18 cellular contexts compared by ENCODE assay signal in genomic region chr1:186301448-186301847, GRCh38. TPM values are rescaled to one million over a fixed set of nuclear protein-coding genes. Genes with fewer than 3 reads are reported as not detected.
DNase-seq lines count a peak whose midpoint lies in the region; ATAC-seq lines count a peak whose summit lies in the region.
"Had no signal": no experiment of that assay in that cellular context is flagged by ENCODE, and none has a peak within 500 bp of the region (broad histone marks: within the 10 kb centered on the region; RNA-seq: fewer than 3 reads in every experiment).

No MANE protein-coding gene starts in this region.

- peak; percentile 81 for ATAC-seq in activated CD4-positive, alpha-beta T cell treated with anti-CD3 and anti-CD28 coated beads for 36 hours
- ATAC-seq in activated T-helper 17 cell treated with anti-CD3 and anti-CD28 coated beads, Interleukin-2, amount 50 U/mL, for 72 hours (replicated peaks), result peak; percentile 76
- ATAC-seq: PC-3 had no signal

- peak overlapping the region; percentile 75 for H3K27ac Mint-ChIP-seq in activated CD4-positive, alpha-beta T cell treated with anti-CD3 and anti-CD28 coated beads for 36 hours
- H3K27ac Mint-ChIP-seq in activated T-helper 17 cell treated with anti-CD3 and anti-CD28 coated beads, Interleukin-2, amount 50 U/mL, for 72 hours, result no peak overlapping the region

- H3K27me3 Mint-ChIP-seq in activated CD4-positive, alpha-beta T cell treated with anti-CD3 and anti-CD28 coated beads for 36 hours, result no peaks in the 10 kb centered on the region
- H3K27me3 Mint-ChIP-seq in activated T-helper 17 cell treated with anti-CD3 and anti-CD28 coated beads, Interleukin-2, amount 50 U/mL, for 72 hours, result no peaks in the 10 kb centered on the region

- peak overlapping the region; percentile 5 for H3K4me3 Mint-ChIP-seq in activated CD4-positive, alpha-beta T cell treated with anti-CD3 and anti-CD28 coated beads for 36 hours
- peak overlapping the region; percentile 30 for H3K4me3 Mint-ChIP-seq in activated T-helper 17 cell treated with anti-CD3 and anti-CD28 coated beads, Interleukin-2, amount 50 U/mL, for 72 hours

- no peaks in the 10 kb centered on the region for H3K9me3 Mint-ChIP-seq in activated CD4-positive, alpha-beta T cell treated with anti-CD3 and anti-CD28 coated beads for 36 hours (ENCODE audit: low read depth)
- H3K9me3 Mint-ChIP-seq in activated T-helper 17 cell treated with anti-CD3 and anti-CD28 coated beads, Interleukin-2, amount 50 U/mL, for 72 hours, result no peaks in the 10 kb centered on the region

- peaks cover 72% of the 10 kb centered on the region for H3K4me1 Mint-ChIP-seq in activated CD4-positive, alpha-beta T cell treated with anti-CD3 and anti-CD28 coated beads for 36 hours
- H3K4me1 Mint-ChIP-seq in activated T-helper 17 cell treated with anti-CD3 and anti-CD28 coated beads, Interleukin-2, amount 50 U/mL, for 72 hours, result peaks cover 16% of the 10 kb centered on the region

- peak; percentile 70 for DNase-seq in activated CD4-positive, alpha-beta T cell treated with anti-CD3 and anti-CD28 coated beads for 36 hours
- DNase-seq in activated CD4-positive, alpha-beta T cell treated with anti-CD3 and anti-CD28 coated beads, Interleukin-2, amount 50 U/mL, for 1 hour, result no peak
- peak; percentile 56 for DNase-seq in stimulated activated CD4-positive, alpha-beta T cell treated with anti-CD3 and anti-CD28 coated beads, Interleukin-1b, Interleukin-23, amount 100 ng/mL, for 48 hours
- DNase-seq in stimulated activated CD4-positive, alpha-beta T cell treated with anti-CD3 and anti-CD28 coated beads, Interleukin-4, amount 100 ng/mL, for 1 hour, result no peak
- DNase-seq in middle frontal gyrus (ENCODE audit: extremely low spot score, low spot score), result no peak
- no peak for DNase-seq in activated gamma-delta T cell treated with Interleukin-2 at 50 U/mL for 16 hours
- no peak for DNase-seq in NCI-H2196 treated with DMSO at 0.1 percent for 48 hours (lab: John Stamatoyannopoulos, UW; ENCODE audit: unreplicated experiment)
- DNase-seq: 8988T, COR-L47, DMS153, EL, Kasumi-1, NCI-H1105 treated with DMSO at 0.1 percent for 48 hours, NCI-H187, NCI-H446, PC-3 had no signal

- CTCF ChIA-PET in activated CD4-positive, alpha-beta T cell treated with anti-CD3 and anti-CD28 coated beads for 36 hours (lab: Charles Lee), result interaction anchor here (1.0 to 4.0 kb wide), 5 partner anchors 10 to 74 kb away, joined by 3 to 36 read pairs (median 4); partner anchors contain the start of gene TPR

- peaks cover 9% of the 10 kb centered on the region for H3K36me3 Mint-ChIP-seq in activated CD4-positive, alpha-beta T cell treated with anti-CD3 and anti-CD28 coated beads for 36 hours (ENCODE audit: low read depth)
- H3K36me3 Mint-ChIP-seq in activated T-helper 17 cell treated with anti-CD3 and anti-CD28 coated beads, Interleukin-2, amount 50 U/mL, for 72 hours (ENCODE audit: low read depth), result no peaks in the 10 kb centered on the region

- intact Hi-C loops in activated CD4-positive, alpha-beta T cell treated with anti-CD3 and anti-CD28 coated beads for 36 hours (cut with DNase I, micrococcal nuclease), result loop anchor here in 1 of 2 experiments (10.0 kb wide), 1 partner anchor 1547 kb away; the partner anchor contains the start of gene EDEM3

- POLR2A ChIA-PET in activated CD4-positive, alpha-beta T cell treated with anti-CD3 and anti-CD28 coated beads for 36 hours (lab: Charles Lee), result interaction anchor here (0.6 to 1.8 kb wide), 2 partner anchors 12 to 32 kb away, joined by 4 to 11 read pairs; no protein-coding TSS in a partner anchor

RNA-seq across cellular contexts. Expression of gene PRG4, which starts 5.4 kb away (rescaled TPM):
- total RNA-seq in activated CD4-positive, alpha-beta T cell treated with anti-CD3 and anti-CD28 coated beads for 36 hours, result 1 to 10 TPM; 7.0 to 8.5 TPM
- 1 to 10 TPM; 1.7 to 4.8 TPM for total RNA-seq in activated T-helper 17 cell treated with anti-CD3 and anti-CD28 coated beads, Interleukin-2, amount 50 U/mL, for 72 hours
- total RNA-seq: H4, PC-3 had no signal

Comparison
In these comparisons a context has a peak if more than half of its experiments do, and no peak if none do; other contexts are left out.
1. DNase-seq: peak in activated CD4-positive, alpha-beta T cell treated with anti-CD3 and anti-CD28 coated beads for 36 hours (single experiment) and stimulated activated CD4-positive, alpha-beta T cell treated with anti-CD3 and anti-CD28 coated beads, Interleukin-1b, Interleukin-23, amount 100 ng/mL, for 48 hours (single experiment); none in activated CD4-positive, alpha-beta T cell treated with anti-CD3 and anti-CD28 coated beads, Interleukin-2, amount 50 U/mL, for 1 hour (single experiment), stimulated activated CD4-positive, alpha-beta T cell treated with anti-CD3 and anti-CD28 coated beads, Interleukin-4, amount 100 ng/mL, for 1 hour (single experiment), middle frontal gyrus (single experiment), activated gamma-delta T cell treated with Interleukin-2 at 50 U/mL for 16 hours (single experiment) and NCI-H2196 treated with DMSO at 0.1 percent for 48 hours (single experiment).